In genomic region chr15:68300115-68300940, GRCh38 we compare ENCODE assay signal across 15 cellular contexts. TPM values are rescaled to one million over a fixed set of nuclear protein-coding genes. Genes with fewer than 3 reads are reported as not detected.
DNase-seq lines count a peak whose midpoint lies in the region; ATAC-seq and TF ChIP-seq lines count a peak whose summit lies in the region.
"Had no signal": no experiment of that assay in that cellular context is flagged by ENCODE, and none has a peak within 500 bp of the region (broad histone marks: within the 10 kb centered on the region; RNA-seq: fewer than 3 reads in every experiment).

No MANE protein-coding gene starts in this region.

- H3K9me3 Mint-ChIP-seq in glutamatergic neuron (ENCODE audit: unreplicated experiment) = peaks cover 3% of the 10 kb centered on the region
- H3K9me3 Mint-ChIP-seq: activated T-helper 1 cell treated with anti-CD3 and anti-CD28 coated beads, Interleukin-12 subunit alpha, Interleukin-12 subunit beta, Interleukin-2, Interleukin-4 antibody, amounts not matched to agents 30 ng/mL and 10 ng/mL and 1 ng/mL, durations not matched to agents 14 hours and 24 hours and 36 hours; nephron had no signal

- H3K4me3 ChIP-seq in GM23248 = no peak overlapping the region
- H3K4me3 ChIP-seq in colonic mucosa = no peak overlapping the region
- H3K4me3 ChIP-seq in mucosa of rectum (ENCODE audit: low read length in 2 of 2) = no peak overlapping the region

- no peak for TF ChIP-seq CTCF in 22Rv1 (IDR thresholded peaks at IDR 0.05)
- TF ChIP-seq CTCF in colonic mucosa (IDR thresholded peaks at IDR 0.05) = no peak
- no peak for TF ChIP-seq CTCF in glutamatergic neuron (IDR thresholded peaks at IDR 0.05; ENCODE audit: partially characterized antibody, unreplicated experiment)

- H3K27ac Mint-ChIP-seq in glutamatergic neuron (ENCODE audit: unreplicated experiment) = no peak overlapping the region
- H3K27ac Mint-ChIP-seq: activated T-helper 1 cell treated with anti-CD3 and anti-CD28 coated beads, Interleukin-12 subunit alpha, Interleukin-12 subunit beta, Interleukin-2, Interleukin-4 antibody, amounts not matched to agents 30 ng/mL and 10 ng/mL and 1 ng/mL, durations not matched to agents 14 hours and 24 hours and 36 hours; nephron had no signal

- ATAC-seq in GM21526 (IDR thresholded peaks at IDR 0.05; ENCODE audit: low FRiP score, unreplicated experiment) (no peak), GM21717 (IDR thresholded peaks at IDR 0.05; ENCODE audit: unreplicated experiment) (no peak)

- H3K4me2 ChIP-seq in GM23248 (ENCODE audit: unreplicated experiment) = no peak overlapping the region

- H3K9me3 ChIP-seq in GM23248 (ENCODE audit: low read depth) = no peaks in the 10 kb centered on the region
- H3K9me3 ChIP-seq in colonic mucosa = no peaks in the 10 kb centered on the region
- no peaks in the 10 kb centered on the region for H3K9me3 ChIP-seq in mucosa of rectum (ENCODE audit: control insufficient read depth in 2 of 2, low read length in 2 of 2)

- H3K9me2 ChIP-seq in GM23248 (ENCODE audit: insufficient read depth) = no peaks in the 10 kb centered on the region

- peaks cover 64% of the 10 kb centered on the region for H3F3A ChIP-seq in GM23248 (ENCODE audit: insufficient read depth)

- H3K4me1 Mint-ChIP-seq in glutamatergic neuron (ENCODE audit: low read depth, unreplicated experiment) = peaks cover 7% of the 10 kb centered on the region

- in situ Hi-C loops in GM23248 (cut with MboI) = loop anchor here (10.0 kb wide), 1 partner anchor 244 kb away; no protein-coding TSS in a partner anchor

- intact Hi-C loops in colonic mucosa (cut with DNase I) = loop anchor here (5.0 kb wide), 1 partner anchor 48 kb away; no protein-coding TSS in a partner anchor

- H3K27me3 Mint-ChIP-seq in glutamatergic neuron (ENCODE audit: unreplicated experiment) = peaks cover 2% of the 10 kb centered on the region

- DNase-seq in GM23248 = peak; percentile 34
- DNase-seq in colonic mucosa = peak; percentile 70
- DNase-seq in NCI-H446 (lab: John Stamatoyannopoulos, UW) = no peak
- no peak for DNase-seq in glutamatergic neuron
- DNase-seq: activated CD4-positive, alpha-beta T cell treated with anti-CD3 and anti-CD28 coated beads for 4 hours; amniotic stem cell; NCI-H1092; SHP77; T-helper 9 cell had no signal

- peaks cover 48% of the 10 kb centered on the region for H3K36me3 ChIP-seq in GM23248 (ENCODE audit: low read depth)
- no peaks in the 10 kb centered on the region for H3K36me3 ChIP-seq in colonic mucosa
- H3K36me3 ChIP-seq in mucosa of rectum (ENCODE audit: control insufficient read depth in 2 of 2, insufficient read depth in 2 of 2, low read length in 2 of 2) = no peaks in the 10 kb centered on the region

- H3K27ac ChIP-seq in 22Rv1 = 0 out of 2 replicates have a peak overlapping the region, but pooled peaks have one; percentile 2
- H3K27ac ChIP-seq in GM23248 = peak overlapping the region; percentile 71
- H3K27ac ChIP-seq in colonic mucosa = peak overlapping the region; percentile 34
- H3K27ac ChIP-seq in mucosa of rectum (ENCODE audit: low read depth in 2 of 2, low read length in 2 of 2) = peak overlapping the region; percentile 44 to 53

- 86 to 88% methylated on average over 6 of the region's 6 CpGs for WGBS in GM23248 (ENCODE audit: low coverage in 1 of 2, low lambda C conversion rate in 2 of 2, missing lambda C conversion rate in 2 of 2), 2 experiments

- H2AFZ ChIP-seq in GM23248 = no peak overlapping the region

- H3K9ac ChIP-seq in GM23248 = 0 out of 2 replicates have a peak overlapping the region, but pooled peaks have one; percentile 63
- H3K9ac ChIP-seq in colonic mucosa (ENCODE audit: low read depth in 2 of 2, low read length in 2 of 2) = no peak overlapping the region
- no peak overlapping the region for H3K9ac ChIP-seq in mucosa of rectum (ENCODE audit: low read depth in 1 of 2, low read length in 2 of 2)

- H3K27me3 ChIP-seq in GM23248 (replicated peaks; ENCODE audit: insufficient read depth) = no peaks in the 10 kb centered on the region
- H3K27me3 ChIP-seq in colonic mucosa = no peaks in the 10 kb centered on the region
- H3K27me3 ChIP-seq in mucosa of rectum (ENCODE audit: control insufficient read depth in 2 of 2, insufficient read depth in 2 of 2, low read length in 2 of 2) = no peaks in the 10 kb centered on the region

- no peaks in the 10 kb centered on the region for H4K20me1 ChIP-seq in GM23248 (ENCODE audit: insufficient read depth)

- peaks cover 30% of the 10 kb centered on the region for H3K4me1 ChIP-seq in GM23248 (ENCODE audit: insufficient read depth)
- H3K4me1 ChIP-seq in colonic mucosa = peaks cover 3% of the 10 kb centered on the region
- peaks cover 16 to 25% of the 10 kb centered on the region in 2 donors for H3K4me1 ChIP-seq in mucosa of rectum (ENCODE audit: control insufficient read depth in 2 of 2, insufficient read depth in 2 of 2, low read length in 2 of 2)

- H3K79me2 ChIP-seq in GM23248 (ENCODE audit: insufficient read depth) = peaks cover 37% of the 10 kb centered on the region

- no peaks in the 10 kb centered on the region for H3K36me3 Mint-ChIP-seq in glutamatergic neuron (ENCODE audit: unreplicated experiment)

- H3K4me3 Mint-ChIP-seq in glutamatergic neuron (ENCODE audit: unreplicated experiment) = no peak overlapping the region
- H3K4me3 Mint-ChIP-seq: activated T-helper 1 cell treated with anti-CD3 and anti-CD28 coated beads, Interleukin-12 subunit alpha, Interleukin-12 subunit beta, Interleukin-2, Interleukin-4 antibody, amounts not matched to agents 30 ng/mL and 10 ng/mL and 1 ng/mL, durations not matched to agents 14 hours and 24 hours and 36 hours; nephron had no signal

RNA-seq across cellular contexts. Expression of gene FEM1B, which starts 22.8 kb away (rescaled TPM):
- total RNA-seq in GM23248 (2014; rRNA removed; shearing (Covaris generic)) = 33.9 and 36.2 TPM in 2 replicates
- polyA plus RNA-seq in GM23248 (2016; fragmentation: Nextera tagmentation; extraction: Ambion mirVana) = 15.7 and 16.0 TPM in 2 replicates
- total RNA-seq in colonic mucosa = 10 to 100 TPM; 34.4 to 52.4 TPM
- 69.6 TPM for total RNA-seq in glutamatergic neuron (ENCODE audit: unreplicated experiment)

Comparison
In these comparisons a context has a peak if more than half of its experiments do, and no peak if none do; other contexts are left out.
1. H3K27ac ChIP-seq: peak in every context shown above with its lines; median percentile 71 in GM23248; 48 in mucosa of rectum; 34 in colonic mucosa; 2 in 22Rv1.
2. DNase-seq: peak in GM23248 (single experiment) and colonic mucosa (single experiment); none in NCI-H446 (0 of 2) and glutamatergic neuron (single experiment).